23 cellular contexts compared by ENCODE assay signal in genomic region chr9:89174291-89174690, GRCh38. TPM values are rescaled to one million over a fixed set of nuclear protein-coding genes. Genes with fewer than 3 reads are reported as not detected.
DNase-seq lines count a peak whose midpoint lies in the region; ATAC-seq and TF ChIP-seq lines count a peak whose summit lies in the region.
"Had no signal": no experiment of that assay in that cellular context is flagged by ENCODE, and none has a peak within 500 bp of the region (broad histone marks: within the 10 kb centered on the region; RNA-seq: fewer than 3 reads in every experiment).

No MANE protein-coding gene starts in this region.

- POLR2A ChIA-PET in IMR-90 (lab: Charles Lee; ENCODE audit: unreplicated experiment) = no interaction called here

- no peak overlapping the region for H2BK20ac ChIP-seq in IMR-90 (ENCODE audit: low read depth, low read length)

- DNase-seq in IMR-90 (no peak), RPMI8226 (peak; percentile 88), left lung (no peak), superior temporal gyrus (ENCODE audit: extremely low spot score) (peak; percentile 40), HT-29 (ENCODE audit: low spot score) (no peak), activated T-cell treated with anti-CD3 and anti-CD28 coated beads for 4 hours (no peak), amniotic stem cell (lab: John Stamatoyannopoulos, UW) (no peak)
- DNase-seq: BE2C, DMS79 treated with DMSO at 0.1 percent for 48 hours, H7, MV-4-11, NCI-H1417 treated with DMSO at 0.1 percent for 48 hours, NCI-H187 treated with DMSO at 0.1 percent for 48 hours, NCI-H2227 treated with DMSO at 0.1 percent for 48 hours, NCI-H510A, NCI-H748 treated with DMSO at 0.1 percent for 48 hours, Peyer's patch, SJCRH30 had no signal

- intact Hi-C loops in IMR-90 (cut with micrococcal nuclease) = loop anchor here (10.0 kb wide), 1 partner anchor 429 kb away; no protein-coding TSS in a partner anchor
- intact Hi-C loops in left lung (cut with DNase I) = no loop called here

- peaks cover 30 to 75% of the 10 kb centered on the region in 2 experiments for H3K79me1 ChIP-seq in IMR-90 (ENCODE audit: low read depth in 1 of 2, low read length in 2 of 2)

- no peaks in the 10 kb centered on the region; the same call in none of the 2 replicates for H3K36me3 ChIP-seq in IMR-90 (ENCODE audit: control insufficient read depth, insufficient read depth, low read length)
- no peaks in the 10 kb centered on the region for H3K36me3 ChIP-seq in left lung
- H3K36me3 ChIP-seq: Peyer's patch, SJCRH30 had no signal

- H3K9me3 ChIP-seq in IMR-90 (ENCODE audit: control insufficient read depth, insufficient read depth, low read length) (no peaks in the 10 kb centered on the region), left lung (no peaks in the 10 kb centered on the region)
- H3K9me3 ChIP-seq: A549, BE2C, Peyer's patch, SJCRH30 had no signal

- no peak overlapping the region for H2BK120ac ChIP-seq in IMR-90 (ENCODE audit: low read depth, low read length)

- no peak overlapping the region for H2AK5ac ChIP-seq in IMR-90 (ENCODE audit: low read depth, low read length)

- CTCF ChIA-PET in IMR-90 (lab: Yijun Ruan, JAX) = no interaction called here

- 0 out of 2 replicates have a peak overlapping the region, but pooled peaks have one; percentile 55 for H3K23ac ChIP-seq in IMR-90 (ENCODE audit: low read depth, low read length)

- TF ChIP-seq POLR2A in IMR-90 (IDR thresholded peaks at IDR 0.05; ENCODE audit: low read depth, low read length) = no peak

- no peak for ATAC-seq in IMR-90 (ENCODE audit: low read depth)
- ATAC-seq in left lung = peak; percentile 23
- no peak for ATAC-seq in GM21526 (IDR thresholded peaks at IDR 0.05; ENCODE audit: low FRiP score, unreplicated experiment)
- ATAC-seq: A549, GM12878 had no signal

- peaks cover 15% of the 10 kb centered on the region for H4K20me1 ChIP-seq in IMR-90 (ENCODE audit: insufficient read depth, low read length)

- no peak overlapping the region for H3K4me2 ChIP-seq in IMR-90 (ENCODE audit: low read depth, low read length)
- H3K4me2 ChIP-seq: A549 had no signal

- H3K27ac ChIP-seq in IMR-90 (ENCODE audit: insufficient read depth, low read length) (no peak overlapping the region), left lung (peak overlapping the region in 1 of 2 donors; percentile 3)
- H3K27ac ChIP-seq: A549, HL-60, Peyer's patch, SJCRH30 had no signal

- H3K18ac ChIP-seq in IMR-90 (ENCODE audit: low read depth, low read length) = no peak overlapping the region

- no peak overlapping the region for H2BK15ac ChIP-seq in IMR-90 (ENCODE audit: low read depth, low read length)

- TF ChIP-seq RAD21 in IMR-90 (IDR thresholded peaks at IDR 0.05; ENCODE audit: low read length) = no peak

- no peak overlapping the region for H3K56ac ChIP-seq in IMR-90 (ENCODE audit: extremely low read depth, insufficient read depth, low read length)

- TF ChIP-seq CTCF in IMR-90 (conservative IDR thresholded peaks at IDR 0.05; ENCODE audit: low read depth, low read length) (no peak), left lung (IDR thresholded peaks at IDR 0.05) (no peak)

- no TSS peak for BruUV-seq in IMR-90 (replicated peaks; lab: Mats Ljungman, UMichigan)

- peaks cover 5% of the 10 kb centered on the region for H3K4me1 ChIP-seq in IMR-90 (ENCODE audit: control insufficient read depth, insufficient read depth, low read length)
- H3K4me1 ChIP-seq in left lung = peaks cover 11 to 17% of the 10 kb centered on the region in 2 donors

- no peak overlapping the region for H3K14ac ChIP-seq in IMR-90 (replicated peaks; ENCODE audit: low read depth, low read length)

- H2AK9ac ChIP-seq in IMR-90 (replicated peaks; ENCODE audit: low read depth, low read length, poor library complexity) = no peak overlapping the region

- no peak overlapping the region for H2AFZ ChIP-seq in IMR-90 (replicated peaks; ENCODE audit: low read length, poor library complexity)

- H3K4me3 ChIP-seq in IMR-90 (ENCODE audit: insufficient read depth, low read depth, low read length) = no peak overlapping the region
- H3K4me3 ChIP-seq in left lung = no peak overlapping the region
- H3K4me3 ChIP-seq: A549, GM12878, Peyer's patch, SJCRH30 had no signal

- WGBS in IMR-90 (ENCODE audit: extremely low coverage in 2 of 2, insufficient read length in 1 of 2), 2 experiments = 84% methylated on average over 4 of the region's 6 CpGs; no CpG with 5 or more reads in 1 of the 2 experiments

- H3K27me3 ChIP-seq in IMR-90 (ENCODE audit: control insufficient read depth, insufficient read depth, low read length) (no peaks in the 10 kb centered on the region), left lung (peaks cover 11 to 49% of the 10 kb centered on the region in 2 donors)
- H3K27me3 ChIP-seq: BE2C had no signal

- dilution Hi-C loops in IMR-90 (cut with HindIII; ENCODE audit: low sequenced_read_pairs, unreplicated experiment) = no loop called here

- H3K9me1 ChIP-seq in IMR-90 (ENCODE audit: insufficient read depth, low read length) = peaks cover 16% of the 10 kb centered on the region

- no peak overlapping the region for H2BK5ac ChIP-seq in IMR-90 (ENCODE audit: low read depth, low read length, poor library complexity, severe bottlenecking)

- H4K5ac ChIP-seq in IMR-90 (ENCODE audit: low read depth, low read length) = no peak overlapping the region

- no peak overlapping the region for H3K9ac ChIP-seq in IMR-90 (ENCODE audit: low read depth, low read length)

- H3K4ac ChIP-seq in IMR-90 (ENCODE audit: low read depth, low read length) = no peak overlapping the region

- H4K91ac ChIP-seq in IMR-90 (ENCODE audit: insufficient read depth, low read depth, low read length) = no peak overlapping the region

- H4K8ac ChIP-seq in IMR-90 (ENCODE audit: low read depth in 2 of 2, low read length in 2 of 2) = no peak overlapping the region

- in situ Hi-C loops in IMR-90 (cut with MboI; ENCODE audit: low sequenced_read_pairs) = no loop called here

TF ChIP-seq in IMR-90, 13 proteins besides CTCF, POLR2A, EP300 and RAD21:
- TF ChIP-seq SMC3 (IDR thresholded peaks at IDR 0.05; ENCODE audit: low read depth, low read length) = no peak
- no peak for TF ChIP-seq MXI1 (IDR thresholded peaks at IDR 0.05; ENCODE audit: borderline replicate concordance, low read depth, low read length)
- TF ChIP-seq FOS (IDR thresholded peaks at IDR 0.05; ENCODE audit: low read depth, low read length) = no peak
- TF ChIP-seq, protein P1, sequence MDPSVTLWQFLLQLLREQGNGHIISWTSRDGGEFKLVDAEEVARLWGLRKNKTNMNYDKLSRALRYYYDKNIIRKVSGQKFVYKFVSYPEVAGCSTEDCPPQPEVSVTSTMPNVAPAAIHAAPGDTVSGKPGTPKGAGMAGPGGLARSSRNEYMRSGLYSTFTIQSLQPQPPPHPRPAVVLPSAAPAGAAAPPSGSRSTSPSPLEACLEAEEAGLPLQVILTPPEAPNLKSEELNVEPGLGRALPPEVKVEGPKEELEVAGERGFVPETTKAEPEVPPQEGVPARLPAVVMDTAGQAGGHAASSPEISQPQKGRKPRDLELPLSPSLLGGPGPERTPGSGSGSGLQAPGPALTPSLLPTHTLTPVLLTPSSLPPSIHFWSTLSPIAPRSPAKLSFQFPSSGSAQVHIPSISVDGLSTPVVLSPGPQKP (IDR thresholded peaks at IDR 0.05; ENCODE audit: borderline replicate concordance, low read depth, low read length) = no peak
- no peak for TF ChIP-seq MAFK (IDR thresholded peaks at IDR 0.05; ENCODE audit: low read depth, low read length)
- no peak for TF ChIP-seq MAZ (IDR thresholded peaks at IDR 0.05; ENCODE audit: borderline replicate concordance, low read depth, low read length)
- TF ChIP-seq RFX5 (IDR thresholded peaks at IDR 0.05; ENCODE audit: low read depth, low read length) = no peak
- no peak for TF ChIP-seq USF2 (IDR thresholded peaks at IDR 0.05; ENCODE audit: low read depth, low read length)
- no peak for TF ChIP-seq CHD1 (IDR thresholded peaks at IDR 0.05; ENCODE audit: low read depth, low read length)
- no peak for TF ChIP-seq CEBPB (IDR thresholded peaks at IDR 0.05; ENCODE audit: low read depth, low read length)
- no peak for TF ChIP-seq BHLHE40 (IDR thresholded peaks at IDR 0.05; ENCODE audit: low read depth, low read length)
- no peak for TF ChIP-seq RCOR1 (IDR thresholded peaks at IDR 0.05; ENCODE audit: insufficient replicate concordance, low read length)
TF ChIP-seq in IMR-90: peak in this region for 0.

RNA-seq across cellular contexts. Expression of gene SHC3, which starts 4.3 kb away (rescaled TPM):
- total RNA-seq in IMR-90 (2012; rRNA removed) = 13.3 and 13.9 TPM in 2 replicates
- 4.5 and 5.9 TPM in 2 replicates for polyA plus RNA-seq in IMR-90 (2012; rRNA removed)
- polyA plus RNA-seq in IMR-90 (2012; cell fraction: cytosol; rRNA removed) = 2.0 and 2.7 TPM in 2 replicates
- 7.7 and 10.1 TPM in 2 replicates for polyA plus RNA-seq in IMR-90 (2012; cell fraction: nucleus; rRNA removed; ENCODE audit: low replicate concordance)
- 10 to 100 TPM; 12.7 to 19.2 TPM for total RNA-seq in left lung
- 0.18 and 0.23 TPM in 2 replicates for total RNA-seq in HT-29 (2014; rRNA removed; shearing (Covaris generic))
- total RNA-seq: SJCRH30 had no signal
- polyA plus RNA-seq: IgD-negative memory B cell had no signal

Comparison
In these comparisons a context has a peak if more than half of its experiments do, and no peak if none do; other contexts are left out.
1. DNase-seq: peak in RPMI8226 (single experiment) and superior temporal gyrus (single experiment); none in IMR-90 (single experiment), left lung (0 of 2), HT-29 (single experiment), activated T-cell treated with anti-CD3 and anti-CD28 coated beads for 4 hours (single experiment) and amniotic stem cell (single experiment).
2. RNA of gene SHC3, which starts 4.3 kb away (total RNA-seq): 12.7 to 19.2 TPM in left lung and 13.3 to 13.9 TPM in IMR-90; 0.18 to 0.23 TPM in HT-29; every median in the first group is over 10 times any median in the second.